ENCODE assay signal across 15 cellular contexts in genomic region chr10:96626795-96627194, GRCh38. TPM values are rescaled to one million over a fixed set of nuclear protein-coding genes. Genes with fewer than 3 reads are reported as not detected.
DNase-seq lines count a peak whose midpoint lies in the region; ATAC-seq, FAIRE-seq and TF ChIP-seq lines count a peak whose summit lies in the region.
"Had no signal": no experiment of that assay in that cellular context is flagged by ENCODE, and none has a peak within 500 bp of the region (broad histone marks: within the 10 kb centered on the region; RNA-seq: fewer than 3 reads in every experiment).

No MANE protein-coding gene starts in this region.

- in situ Hi-C loops in Panc1 (cut with HindIII; ENCODE audit: low pct_unique_long_range_greater_than_20kb, low sequenced_read_pairs), result no loop called here

- H3K4me3 ChIP-seq in HCT116 (replicated peaks in 1 of 2; ENCODE audit: low read depth in 1 of 2, low read length in 2 of 2) (no peak overlapping the region), Panc1 (ENCODE audit: low read depth in 2 of 2, low read length in 2 of 2) (no peak overlapping the region)
- H3K4me3 ChIP-seq: breast epithelium, esophagus squamous epithelium, SJSA1 had no signal

- no peaks in the 10 kb centered on the region for H3K9me2 ChIP-seq in HCT116 (ENCODE audit: insufficient read depth)

- CTCF ChIA-PET in HCT116 (lab: Charles Lee) (no interaction called here), Panc1 (lab: Charles Lee) (no interaction called here), HEK293T (lab: Yijun Ruan, JAX) (no interaction called here)

- H3K9me3 ChIP-seq in HCT116 (ENCODE audit: control insufficient read depth in 1 of 2, insufficient read depth in 1 of 2, low read depth in 1 of 2, low read length in 2 of 2), result no peaks in the 10 kb centered on the region
- no peaks in the 10 kb centered on the region for H3K9me3 ChIP-seq in Panc1 (ENCODE audit: control insufficient read depth, insufficient read depth, low read depth, low read length)
- H3K9me3 ChIP-seq: breast epithelium, esophagus squamous epithelium, SJSA1 had no signal

- no peak overlapping the region for H3K4me2 ChIP-seq in HCT116 (ENCODE audit: low read length)

- TF ChIP-seq CTCF in D721Med (IDR thresholded peaks at IDR 0.05; ENCODE audit: insufficient read depth, missing control alignments), result peak; percentile 27
- TF ChIP-seq CTCF in HCT116 (IDR thresholded peaks at IDR 0.05 in 2 of 3, conservative IDR thresholded peaks at IDR 0.05 in 1 of 3; ENCODE audit: borderline replicate concordance in 1 of 3, insufficient read depth in 1 of 3, low read depth in 2 of 3, low read length in 2 of 3), result peak in 2 of 3 experiments; percentile 27 to 34; a peak in 3 of 6 replicates
- TF ChIP-seq CTCF in Panc1 (IDR thresholded peaks at IDR 0.05), result peak; percentile 13; the same call in 1 of the 2 replicates
- peak; percentile 21 for TF ChIP-seq CTCF in foreskin keratinocyte (conservative IDR thresholded peaks at IDR 0.05)

- H3K27me3 ChIP-seq in HCT116 (ENCODE audit: insufficient read depth, low read length), result no peaks in the 10 kb centered on the region
- H3K27me3 ChIP-seq in Panc1 (ENCODE audit: control insufficient read depth, insufficient read depth, low read length), result no peaks in the 10 kb centered on the region
- H3K27me3 ChIP-seq in foreskin keratinocyte, result no peaks in the 10 kb centered on the region
- H3K27me3 ChIP-seq: breast epithelium, esophagus squamous epithelium, SJSA1 had no signal

- BruUV-seq in HCT116 (replicated peaks; lab: Mats Ljungman, UMichigan) (no TSS peak), Panc1 (replicated peaks; lab: Mats Ljungman, UMichigan) (no TSS peak)

- intact Hi-C loops in HCT116 (cut with micrococcal nuclease), result no loop called here
- intact Hi-C loops in Panc1 (cut with micrococcal nuclease; ENCODE audit: unreplicated experiment), result no loop called here

- ATAC-seq in HCT116 (peak; percentile 74), Panc1 (no peak), foreskin keratinocyte (no peak)
- ATAC-seq: activated T-helper 17 cell treated with anti-CD3 and anti-CD28 coated beads, Interleukin-2, amount 50 U/mL, for 72 hours had no signal

- POLR2A ChIA-PET in HCT116 (lab: Charles Lee) (no interaction called here), Panc1 (lab: Charles Lee) (no interaction called here), HEK293T (lab: Yijun Ruan, JAX) (no interaction called here)

- DNase-seq in D721Med (ENCODE audit: insufficient read length, low spot score) (no peak), HCT116 (ENCODE audit: low read depth, low spot score) (no peak), Panc1 (ENCODE audit: low read depth, low spot score) (no peak), foreskin keratinocyte (no peak), HEK293T (ENCODE audit: extremely low spot score) (no peak), Ammon's horn (ENCODE audit: low spot score) (no peak), NCI-H526 treated with DMSO at 0.1 percent for 48 hours (lab: John Stamatoyannopoulos, UW) (no peak)
- DNase-seq in stimulated activated CD4-positive, alpha-beta T cell treated with anti-CD3 and anti-CD28 coated beads, Interleukin-4, amount 100 ng/mL, for 1 hour, result no peak
- DNase-seq: esophagus squamous epithelium, islet precursor cell, NCI-H345 had no signal

- H3K27ac ChIP-seq in HCT116 (ENCODE audit: low read depth, low read length) (no peak overlapping the region), Panc1 (ENCODE audit: low read length) (no peak overlapping the region), foreskin keratinocyte (no peak overlapping the region)
- H3K27ac ChIP-seq: breast epithelium, esophagus squamous epithelium, SJSA1 had no signal

- H3K36me3 ChIP-seq in HCT116 (ENCODE audit: control insufficient read depth in 1 of 2, insufficient read depth in 2 of 2, low read length in 2 of 2) (no peaks in the 10 kb centered on the region), Panc1 (ENCODE audit: control insufficient read depth, insufficient read depth, low read length) (no peaks in the 10 kb centered on the region)
- H3K36me3 ChIP-seq: breast epithelium, esophagus squamous epithelium, SJSA1 had no signal

- no peak for TF ChIP-seq POLR2A in HCT116 (IDR thresholded peaks at IDR 0.05; ENCODE audit: borderline replicate concordance, extremely low read depth, insufficient read depth, insufficient read length)

- no peak overlapping the region for H2AFZ ChIP-seq in HCT116 (ENCODE audit: low read depth, low read length, poor library complexity, severe bottlenecking)

- H3K9ac ChIP-seq in HCT116 (ENCODE audit: low read length), result no peak overlapping the region

- no peaks in the 10 kb centered on the region for H3K79me2 ChIP-seq in HCT116 (ENCODE audit: insufficient read depth, low read length)

- FAIRE-seq in D721Med (lab: Jason Lieb, UNC), result no peak
- FAIRE-seq: H54 had no signal

- H3K4me1 ChIP-seq in HCT116 (ENCODE audit: control insufficient read depth in 1 of 2, insufficient read depth in 2 of 2, low read length in 2 of 2) (no peaks in the 10 kb centered on the region), Panc1 (ENCODE audit: control insufficient read depth, insufficient read depth, low read length) (no peaks in the 10 kb centered on the region), foreskin keratinocyte (no peaks in the 10 kb centered on the region)
- H3K4me1 ChIP-seq: breast epithelium, esophagus squamous epithelium, SJSA1 had no signal

- H4K20me1 ChIP-seq in HCT116 (ENCODE audit: insufficient read depth), result no peaks in the 10 kb centered on the region

- RAD21 ChIA-PET in HCT116 (lab: Charles Lee; ENCODE audit: low non-redundant PET in 1 of 2, low total read pairs in 2 of 2, uncharacterized antibody in 2 of 2, unreplicated experiment in 2 of 2), result no interaction called here

- TF ChIP-seq RAD21 in HCT116 (IDR thresholded peaks at IDR 0.05; ENCODE audit: low read depth), result no peak

TF ChIP-seq in HCT116, 20 proteins besides CTCF, POLR2A, EP300 and RAD21:
- no peak for TF ChIP-seq ELF1 (IDR thresholded peaks at IDR 0.05; ENCODE audit: borderline replicate concordance, low read depth)
- TF ChIP-seq MAX (IDR thresholded peaks at IDR 0.05), result no peak
- TF ChIP-seq EZH2 (IDR thresholded peaks at IDR 0.05), result no peak
- no peak for TF ChIP-seq SRF (IDR thresholded peaks at IDR 0.05; ENCODE audit: low read depth)
- no peak for TF ChIP-seq SIN3A (IDR thresholded peaks at IDR 0.05; ENCODE audit: low read depth)
- no peak for TF ChIP-seq CEBPB (IDR thresholded peaks at IDR 0.05; ENCODE audit: low read depth)
- no peak for TF ChIP-seq JUND (IDR thresholded peaks at IDR 0.05)
- TF ChIP-seq EGR1 (IDR thresholded peaks at IDR 0.05; ENCODE audit: low read depth), result no peak

TF ChIP-seq in HEK293T, 16 proteins besides CTCF, POLR2A, EP300 and RAD21:
- TF ChIP-seq PKNOX1 (IDR thresholded peaks at IDR 0.05) (no peak), ELF4 (IDR thresholded peaks at IDR 0.05) (no peak), FOXA1 (IDR thresholded peaks at IDR 0.05) (no peak), FOXK2 (IDR thresholded peaks at IDR 0.05) (no peak), SUZ12 (IDR thresholded peaks at IDR 0.05) (no peak), BHLHE40 (IDR thresholded peaks at IDR 0.05; ENCODE audit: borderline replicate concordance) (no peak), FOXM1 (IDR thresholded peaks at IDR 0.05; ENCODE audit: borderline replicate concordance) (no peak), SP1 (IDR thresholded peaks at IDR 0.05) (no peak), ARNT (IDR thresholded peaks at IDR 0.05) (no peak)

RNA-seq across cellular contexts. Expression of gene TM9SF3, which starts 40.0 kb away (rescaled TPM):
- total RNA-seq in HCT116 (2021; ENCODE audit: unreplicated experiment) (79.3 TPM), Panc1 (2021; ENCODE audit: unreplicated experiment) (179 TPM), foreskin keratinocyte (90.0 and 90.9 TPM in 2 replicates)
- 16.6 and 17.7 TPM in 2 replicates for polyA plus RNA-seq in HCT116 (2012)
- polyA plus RNA-seq in Panc1 (2012; ENCODE audit: insufficient read length), result 57.8 TPM
- polyA plus RNA-seq in foreskin keratinocyte, result 28.3 and 34.2 TPM in 2 replicates
